ENCODE assay signal across 20 cellular contexts in genomic region chr4:166882221-166882620, GRCh38.
"Had no signal": no experiment of that assay in that cellular context is flagged by ENCODE, and none has a peak within 500 bp of the region (broad histone marks: within the 10 kb centered on the region; RNA-seq: fewer than 3 reads in every experiment).

No MANE protein-coding gene starts in this region.

- H3K36me3 ChIP-seq: SJCRH30 had no signal

- ATAC-seq: Right ventricle myocardium inferior had no signal

- H3K4me1 ChIP-seq: SJCRH30 had no signal

- H3K4me3 ChIP-seq: SJCRH30 had no signal

- FAIRE-seq: RCC 7860 had no signal

- H3K27me3 ChIP-seq: SJCRH30 had no signal

- DNase-seq: KBM-7, MM.1S, NCI-H1092 treated with DMSO at 0.1 percent for 48 hours, NCI-H1436, NCI-H187, NCI-H2029, NCI-H2081 treated with DMSO at 0.1 percent for 48 hours, NCI-H2171, NCI-H226, NCI-H446, NCI-H510A, NCI-H524 treated with DMSO at 0.1 percent for 48 hours, NCI-H69, NCI-H774, RPMI8226, SHP77 treated with DMSO at 0.1 percent for 48 hours, SJCRH30 had no signal

- H3K27ac ChIP-seq: HL-60, SJCRH30 had no signal
